ENCODE assay signal across 1 cellular context in genomic region chr1:3553166-3553939, GRCh38.
TF ChIP-seq lines count a peak whose summit lies in the region.

No MANE protein-coding gene starts in this region.

TF ChIP-seq in IMR-90, 13 proteins besides CTCF, POLR2A, EP300 and RAD21:
- TF ChIP-seq, protein P1, sequence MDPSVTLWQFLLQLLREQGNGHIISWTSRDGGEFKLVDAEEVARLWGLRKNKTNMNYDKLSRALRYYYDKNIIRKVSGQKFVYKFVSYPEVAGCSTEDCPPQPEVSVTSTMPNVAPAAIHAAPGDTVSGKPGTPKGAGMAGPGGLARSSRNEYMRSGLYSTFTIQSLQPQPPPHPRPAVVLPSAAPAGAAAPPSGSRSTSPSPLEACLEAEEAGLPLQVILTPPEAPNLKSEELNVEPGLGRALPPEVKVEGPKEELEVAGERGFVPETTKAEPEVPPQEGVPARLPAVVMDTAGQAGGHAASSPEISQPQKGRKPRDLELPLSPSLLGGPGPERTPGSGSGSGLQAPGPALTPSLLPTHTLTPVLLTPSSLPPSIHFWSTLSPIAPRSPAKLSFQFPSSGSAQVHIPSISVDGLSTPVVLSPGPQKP (IDR thresholded peaks at IDR 0.05; ENCODE audit: borderline replicate concordance, low read depth, low read length), result no peak
- no peak for TF ChIP-seq RFX5 (IDR thresholded peaks at IDR 0.05; ENCODE audit: low read depth, low read length)
